Comparison of ENCODE assay signal across 19 cellular contexts in genomic region chr5:7606840-7607453, GRCh38.
DNase-seq lines count a peak whose midpoint lies in the region; ATAC-seq and TF ChIP-seq lines count a peak whose summit lies in the region.
"Had no signal": no experiment of that assay in that cellular context is flagged by ENCODE, and none has a peak within 500 bp of the region (broad histone marks: within the 10 kb centered on the region; RNA-seq: fewer than 3 reads in every experiment).

No MANE protein-coding gene starts in this region.

- CTCF ChIA-PET in HEK293 (lab: Yijun Ruan, JAX) = interaction anchor here (0.5 to 1.1 kb wide), 3 partner anchors 14 to 580 kb away, joined by 3 to 5 read pairs (median 3); no protein-coding TSS in a partner anchor

- intact Hi-C loops in body of pancreas (cut with DNase I) = no loop called here
- intact Hi-C loops in ovary (cut with DNase I) = no loop called here

- H3K36me3 Mint-ChIP-seq in mesothelial cell of epicardium = peaks cover 2% of the 10 kb centered on the region
- H3K36me3 Mint-ChIP-seq: CD14-positive monocyte had no signal

- TF ChIP-seq CTCF in HEK293 (tag by site-specific recombination; IDR thresholded peaks at IDR 0.05) (no peak), body of pancreas (IDR thresholded peaks at IDR 0.05) (no peak), mesothelial cell of epicardium (IDR thresholded peaks at IDR 0.05; ENCODE audit: unreplicated experiment) (no peak), ovary (IDR thresholded peaks at IDR 0.05) (no peak)

- H3K27ac Mint-ChIP-seq in mesothelial cell of epicardium = peak overlapping the region; percentile 1
- H3K27ac Mint-ChIP-seq: CD14-positive monocyte had no signal

- H3K27me3 Mint-ChIP-seq in mesothelial cell of epicardium (ENCODE audit: low read depth) = no peaks in the 10 kb centered on the region

- no peak for TF ChIP-seq POLR2A in body of pancreas (IDR thresholded peaks at IDR 0.05)
- TF ChIP-seq POLR2A in ovary (IDR thresholded peaks at IDR 0.05) = no peak

- no peak for TF ChIP-seq EP300 in ovary (IDR thresholded peaks at IDR 0.05)

- no peak overlapping the region for H3K4me3 ChIP-seq in HEK293 (ENCODE audit: low read depth, low read length)
- H3K4me3 ChIP-seq in body of pancreas = no peak overlapping the region
- no peak overlapping the region for H3K4me3 ChIP-seq in iPS-18a (ENCODE audit: low read length)
- no peak overlapping the region for H3K4me3 ChIP-seq in ovary
- H3K4me3 ChIP-seq: K562 had no signal

- H3K9me3 ChIP-seq in HEK293 (ENCODE audit: control insufficient read depth, insufficient read depth, low read depth, low read length) (no peaks in the 10 kb centered on the region), body of pancreas (no peaks in the 10 kb centered on the region), iPS-18a (ENCODE audit: control insufficient read depth, low read depth, low read length) (no peaks in the 10 kb centered on the region), ovary (no peaks in the 10 kb centered on the region)

- 34 to 56% methylated on average over 3 of the region's 3 CpGs for WGBS in body of pancreas, 2 donors
- WGBS in ovary, 3 donors = 53 to 63% (median 57%) methylated on average over 3 of the region's 3 CpGs

- H3K4me1 Mint-ChIP-seq in mesothelial cell of epicardium = peaks cover 6% of the 10 kb centered on the region
- H3K4me1 Mint-ChIP-seq: CD14-positive monocyte had no signal

- H3K27me3 ChIP-seq in body of pancreas (no peaks in the 10 kb centered on the region), iPS-18a (ENCODE audit: control insufficient read depth, insufficient read depth, low read length) (no peaks in the 10 kb centered on the region), ovary (no peaks in the 10 kb centered on the region)

- DNase-seq in body of pancreas (no peak), mesothelial cell of epicardium (ENCODE audit: low spot score in 2 of 2, unreplicated experiment in 2 of 2) (no peak), GM19240 (ENCODE audit: insufficient read length, low spot score) (no peak), ovary (no peak), HuH-7.5 (ENCODE audit: low spot score) (no peak), DMS 273 (lab: John Stamatoyannopoulos, UW; ENCODE audit: unreplicated experiment) (no peak)
- DNase-seq: AML-193; DMS79 treated with DMSO at 0.1 percent for 48 hours; GOT3; NCI-H1105 treated with DMSO at 0.1 percent for 48 hours; NCI-H1694; NCI-H2081 treated with DMSO at 0.1 percent for 48 hours; NCI-H748 treated with DMSO at 0.1 percent for 48 hours; NK-92 treated with Interleukin-12 subunit alpha and Interleukin-12 subunit beta, amount 100 ng/mL, for 24 hours had no signal

- ATAC-seq in body of pancreas = peak; percentile 59
- ATAC-seq: K562, Right ventricle myocardium inferior had no signal

- POLR2A ChIA-PET in HEK293 (lab: Yijun Ruan, JAX) = no interaction called here

- peak overlapping the region; percentile 28 for H3K9ac ChIP-seq in iPS-18a (ENCODE audit: low read length)

- H3K4me3 Mint-ChIP-seq in mesothelial cell of epicardium = no peak overlapping the region
- H3K4me3 Mint-ChIP-seq: CD14-positive monocyte had no signal

- no peak overlapping the region for H3K27ac ChIP-seq in HEK293 (ENCODE audit: extremely low read depth, low read depth, low read length)
- no peak overlapping the region for H3K27ac ChIP-seq in body of pancreas
- H3K27ac ChIP-seq in iPS-18a (ENCODE audit: low read length) = peak overlapping the region; percentile 47
- H3K27ac ChIP-seq in ovary = no peak overlapping the region

- H3K36me3 ChIP-seq in HEK293 (ENCODE audit: control insufficient read depth in 2 of 2, insufficient read depth in 1 of 2, low read length in 2 of 2) = no peaks in the 10 kb centered on the region
- H3K36me3 ChIP-seq in body of pancreas (replicated peaks in 1 of 2; ENCODE audit: insufficient read depth in 1 of 2, low read depth in 2 of 2) = no peaks in the 10 kb centered on the region
- H3K36me3 ChIP-seq in iPS-18a (ENCODE audit: control insufficient read depth, low read depth, low read length) = no peaks in the 10 kb centered on the region
- no peaks in the 10 kb centered on the region for H3K36me3 ChIP-seq in ovary

- H3K9me3 Mint-ChIP-seq in mesothelial cell of epicardium = peaks cover 8% of the 10 kb centered on the region

- H3K4me1 ChIP-seq in HEK293 (ENCODE audit: control insufficient read depth, insufficient read depth, low read length) (no peaks in the 10 kb centered on the region), body of pancreas (no peaks in the 10 kb centered on the region), iPS-18a (ENCODE audit: control insufficient read depth, low read depth, low read length) (peaks cover 29% of the 10 kb centered on the region), ovary (ENCODE audit: insufficient read depth) (no peaks in the 10 kb centered on the region)

TF ChIP-seq in HEK293, 187 proteins besides CTCF, POLR2A, EP300 and RAD21:
- TF ChIP-seq ZNF24 (tag by site-specific recombination; IDR thresholded peaks at IDR 0.05) (no peak), ZNF555 (tag by site-specific recombination; conservative IDR thresholded peaks at IDR 0.05) (no peak), SCRT2 (tag by site-specific recombination; IDR thresholded peaks at IDR 0.05) (0 out of 2 replicates have a peak, but pooled peaks have one; percentile 19), ZBTB17 (tag by site-specific recombination; IDR thresholded peaks at IDR 0.05) (no peak)
TF ChIP-seq in HEK293: peak in this region for 1.
